Comparison of ENCODE assay signal across 13 cellular contexts in genomic region chr7:24899905-24900304, GRCh38.
DNase-seq lines count a peak whose midpoint lies in the region; ATAC-seq and TF ChIP-seq lines count a peak whose summit lies in the region.
"Had no signal": no experiment of that assay in that cellular context is flagged by ENCODE, and none has a peak within 500 bp of the region (broad histone marks: within the 10 kb centered on the region; RNA-seq: fewer than 3 reads in every experiment).

No MANE protein-coding gene starts in this region.

- H3K4me3 Mint-ChIP-seq in activated CD4-positive, alpha-beta memory T cell treated with anti-CD3 and anti-CD28 coated beads, Interleukin-2, amount 10 ng/mL, durations not matched to agents 7 days and 5 days, result no peak overlapping the region
- no peak overlapping the region for H3K4me3 Mint-ChIP-seq in activated CD4-positive, alpha-beta memory T cell treated with anti-CD3 and anti-CD28 coated beads for 36 hours

- peaks cover 28% of the 10 kb centered on the region for H3K36me3 Mint-ChIP-seq in activated CD4-positive, alpha-beta memory T cell treated with anti-CD3 and anti-CD28 coated beads, Interleukin-2, amount 10 ng/mL, durations not matched to agents 7 days and 5 days (ENCODE audit: low read depth)
- peaks cover 3% of the 10 kb centered on the region for H3K36me3 Mint-ChIP-seq in activated CD4-positive, alpha-beta memory T cell treated with anti-CD3 and anti-CD28 coated beads for 36 hours

- no peak for DNase-seq in activated CD4-positive, alpha-beta memory T cell treated with anti-CD3 and anti-CD28 coated beads, Interleukin-2, amount 10 ng/mL, durations not matched to agents 7 days and 5 days
- no peak for DNase-seq in activated CD4-positive, alpha-beta memory T cell treated with anti-CD3 and anti-CD28 coated beads for 36 hours
- DNase-seq in mucosa of descending colon (no peak), DMS 273 (lab: John Stamatoyannopoulos, UW; ENCODE audit: unreplicated experiment) (no peak), NCI-H146 treated with DMSO at 0.1 percent for 48 hours (lab: John Stamatoyannopoulos, UW; ENCODE audit: unreplicated experiment) (no peak)
- DNase-seq: 8988T, NCI-H2171 treated with DMSO at 0.1 percent for 48 hours had no signal

- CTCF ChIA-PET in activated CD4-positive, alpha-beta memory T cell treated with anti-CD3 and anti-CD28 coated beads, Interleukin-2, amount 10 ng/mL, durations not matched to agents 7 days and 5 days (lab: Charles Lee), result interaction anchor here (0.7 to 2.0 kb wide), 7 partner anchors 12 to 194 kb away, joined by 3 to 6 read pairs (median 4); partner anchors contain the start of gene OSBPL3
- CTCF ChIA-PET in activated CD4-positive, alpha-beta memory T cell treated with anti-CD3 and anti-CD28 coated beads for 36 hours (lab: Charles Lee), result interaction anchor here (1.2 to 1.6 kb wide), 4 partner anchors 12 to 170 kb away, joined by 3 to 5 read pairs (median 4); no protein-coding TSS in a partner anchor

- no peaks in the 10 kb centered on the region for H3K36me3 ChIP-seq in mucosa of descending colon (ENCODE audit: low read depth)

- POLR2A ChIA-PET in activated CD4-positive, alpha-beta memory T cell treated with anti-CD3 and anti-CD28 coated beads, Interleukin-2, amount 10 ng/mL, durations not matched to agents 7 days and 5 days (lab: Charles Lee), result interaction anchor here (2.5 to 5.3 kb wide), 3 partner anchors 11 to 81 kb away, joined by 7 to 38 read pairs (median 20); partner anchors contain the start of gene OSBPL3
- POLR2A ChIA-PET in activated CD4-positive, alpha-beta memory T cell treated with anti-CD3 and anti-CD28 coated beads for 36 hours (lab: Charles Lee), result interaction anchor here (0.8 kb wide), 1 partner anchor 80 kb away, joined by 3 read pairs; the partner anchor contains the start of gene OSBPL3

- peaks cover under 1% of the 10 kb centered on the region for H3K4me1 ChIP-seq in mucosa of descending colon (ENCODE audit: low read depth)

- intact Hi-C loops in activated CD4-positive, alpha-beta memory T cell treated with anti-CD3 and anti-CD28 coated beads for 36 hours (cut with micrococcal nuclease), result no loop called here
- intact Hi-C loops in mucosa of descending colon (cut with DNase I, micrococcal nuclease), result no loop called here

- no peaks in the 10 kb centered on the region for H3K9me3 Mint-ChIP-seq in activated CD4-positive, alpha-beta memory T cell treated with anti-CD3 and anti-CD28 coated beads, Interleukin-2, amount 10 ng/mL, durations not matched to agents 7 days and 5 days
- no peaks in the 10 kb centered on the region for H3K9me3 Mint-ChIP-seq in activated CD4-positive, alpha-beta memory T cell treated with anti-CD3 and anti-CD28 coated beads for 36 hours

- peak; percentile 49 for ATAC-seq in GM21737 (IDR thresholded peaks at IDR 0.05; ENCODE audit: unreplicated experiment)
- ATAC-seq in HG03196 (IDR thresholded peaks at IDR 0.05; ENCODE audit: unreplicated experiment), result peak; percentile 39
- ATAC-seq in mucosa of descending colon, result peak; percentile 19
- no peak for ATAC-seq in HG03469 (IDR thresholded peaks at IDR 0.05; ENCODE audit: unreplicated experiment)
- ATAC-seq: Panc1, sciatic nerve had no signal

- no peak for TF ChIP-seq CTCF in mucosa of descending colon (IDR thresholded peaks at IDR 0.05)

- H3K4me3 ChIP-seq in mucosa of descending colon, result no peak overlapping the region
- H3K4me3 ChIP-seq: coronary artery had no signal

- peaks cover 67% of the 10 kb centered on the region for H3K4me1 Mint-ChIP-seq in activated CD4-positive, alpha-beta memory T cell treated with anti-CD3 and anti-CD28 coated beads, Interleukin-2, amount 10 ng/mL, durations not matched to agents 7 days and 5 days
- H3K4me1 Mint-ChIP-seq in activated CD4-positive, alpha-beta memory T cell treated with anti-CD3 and anti-CD28 coated beads for 36 hours (ENCODE audit: low read depth), result peaks cover 72% of the 10 kb centered on the region

- no peaks in the 10 kb centered on the region for H3K9me3 ChIP-seq in mucosa of descending colon

- H3K27ac Mint-ChIP-seq in activated CD4-positive, alpha-beta memory T cell treated with anti-CD3 and anti-CD28 coated beads, Interleukin-2, amount 10 ng/mL, durations not matched to agents 7 days and 5 days, result peak overlapping the region; percentile 8
- no peak overlapping the region for H3K27ac Mint-ChIP-seq in activated CD4-positive, alpha-beta memory T cell treated with anti-CD3 and anti-CD28 coated beads for 36 hours

- H3K27me3 Mint-ChIP-seq in activated CD4-positive, alpha-beta memory T cell treated with anti-CD3 and anti-CD28 coated beads, Interleukin-2, amount 10 ng/mL, durations not matched to agents 7 days and 5 days, result no peaks in the 10 kb centered on the region
- H3K27me3 Mint-ChIP-seq in activated CD4-positive, alpha-beta memory T cell treated with anti-CD3 and anti-CD28 coated beads for 36 hours, result no peaks in the 10 kb centered on the region
